Comparison of ENCODE assay signal across 13 cellular contexts in the genomic region with DNA sequence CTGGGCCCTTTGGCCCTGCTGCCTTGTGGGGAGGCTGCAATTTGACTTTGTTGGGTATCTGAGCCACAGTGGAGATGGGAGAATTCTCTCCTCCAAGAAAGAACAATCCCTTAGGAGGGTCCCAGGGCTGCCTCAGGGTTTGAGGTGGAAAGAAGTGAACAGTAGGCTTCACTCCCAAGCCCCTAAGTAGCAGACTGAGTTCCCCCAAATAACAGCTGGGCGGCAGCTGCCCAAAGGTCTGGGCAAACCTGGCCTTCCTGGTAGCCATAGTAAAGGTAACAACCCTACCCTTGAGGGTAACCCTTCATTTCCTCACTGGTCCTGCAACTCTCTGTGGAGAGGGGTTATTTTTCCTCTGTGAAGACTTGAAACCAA. TPM values are rescaled to one million over a fixed set of nuclear protein-coding genes. Genes with fewer than 3 reads are reported as not detected.
A peak's percentile ranks its signal among the peaks of the same experiment; 100 is the strongest.
DNase-seq lines count a peak whose midpoint lies in the region; ATAC-seq, FAIRE-seq and TF ChIP-seq lines count a peak whose summit lies in the region.
"Had no signal": no experiment of that assay in that cellular context is flagged by ENCODE, and none has a peak within 500 bp of the region (broad histone marks: within the 10 kb centered on the region; RNA-seq: fewer than 3 reads in every experiment).

No MANE protein-coding gene starts in this region.

- H3K36me3 Mint-ChIP-seq in activated CD8-positive, alpha-beta T cell treated with anti-CD3 and anti-CD28 coated beads for 36 hours (ENCODE audit: low read depth): no peaks in the 10 kb centered on the region
- H3K36me3 Mint-ChIP-seq: naive B cell had no signal

- H3K4me3 ChIP-seq in HCT116 (replicated peaks in 1 of 2; ENCODE audit: low read depth in 1 of 2, low read length in 2 of 2) (peak overlapping the region; percentile 82 to 84), ascending aorta (peak overlapping the region; percentile 58 to 72), kidney (ENCODE audit: low read length in 2 of 2) (peak overlapping the region; percentile 53 to 67), skeletal muscle tissue (ENCODE audit: low read length in 3 of 3) (peak overlapping the region; percentile 6 to 76 (median 51))

- H3K4me1 ChIP-seq in HCT116 (ENCODE audit: control insufficient read depth in 1 of 2, insufficient read depth in 2 of 2, low read length in 2 of 2): peaks cover 18 to 31% of the 10 kb centered on the region in 2 experiments; a peak in 3 of 4 replicates
- H3K4me1 ChIP-seq in ascending aorta: peaks cover 0 to 9% of the 10 kb centered on the region in 2 donors
- H3K4me1 ChIP-seq in kidney (ENCODE audit: control insufficient read depth in 1 of 2, insufficient read depth in 1 of 2, low read depth in 1 of 2, low read length in 2 of 2): peaks cover 23 to 31% of the 10 kb centered on the region in 2 donors
- peaks cover 18 to 41% (median 29%) of the 10 kb centered on the region in 3 donors for H3K4me1 ChIP-seq in skeletal muscle tissue (ENCODE audit: control insufficient read depth in 3 of 3, insufficient read depth in 3 of 3, low read length in 3 of 3)

- H3K27me3 Mint-ChIP-seq in activated CD8-positive, alpha-beta T cell treated with anti-CD3 and anti-CD28 coated beads for 36 hours: no peaks in the 10 kb centered on the region
- H3K27me3 Mint-ChIP-seq: activated naive CD8-positive, alpha-beta T cell treated with anti-CD3 and anti-CD28 coated beads, Interleukin-2, amount 50 U/mL, for 24 hours; effector memory CD8-positive, alpha-beta T cell; naive B cell had no signal

- H2AFZ ChIP-seq in HCT116 (ENCODE audit: low read depth, low read length, poor library complexity, severe bottlenecking): no peak overlapping the region

- H3K9me3 ChIP-seq in HCT116 (ENCODE audit: control insufficient read depth in 1 of 2, insufficient read depth in 1 of 2, low read depth in 1 of 2, low read length in 2 of 2): no peaks in the 10 kb centered on the region
- no peaks in the 10 kb centered on the region for H3K9me3 ChIP-seq in ascending aorta
- H3K9me3 ChIP-seq in kidney (ENCODE audit: control insufficient read depth in 1 of 2, low read length in 2 of 2): no peaks in the 10 kb centered on the region
- H3K9me3 ChIP-seq in skeletal muscle tissue (ENCODE audit: control insufficient read depth in 3 of 3, low read length in 3 of 3): no peaks in the 10 kb centered on the region

- no peak for TF ChIP-seq RAD21 in HCT116 (IDR thresholded peaks at IDR 0.05; ENCODE audit: low read depth)

- no TSS peak for BruUV-seq in HCT116 (replicated peaks; lab: Mats Ljungman, UMichigan)

- no peak; the same call in 1 of the 2 replicates for ATAC-seq in HCT116
- ATAC-seq in activated CD8-positive, alpha-beta T cell treated with anti-CD3 and anti-CD28 coated beads for 36 hours: no peak
- no peak for ATAC-seq in GM21786 (IDR thresholded peaks at IDR 0.05; ENCODE audit: unreplicated experiment)
- ATAC-seq in GM18519 (IDR thresholded peaks at IDR 0.05; ENCODE audit: low FRiP score, unreplicated experiment): no peak

- POLR2A ChIA-PET in HCT116 (lab: Charles Lee): interaction anchor here (2.0 kb wide), 1 partner anchor 10 kb away, joined by 6 read pairs; no protein-coding TSS in a partner anchor
- POLR2A ChIA-PET in activated CD8-positive, alpha-beta T cell treated with anti-CD3 and anti-CD28 coated beads for 36 hours (lab: Charles Lee): interaction anchor here (1.6 kb wide), 1 partner anchor 11 kb away, joined by 3 read pairs; no protein-coding TSS in a partner anchor

- TF ChIP-seq POLR2A in HCT116 (IDR thresholded peaks at IDR 0.05; ENCODE audit: borderline replicate concordance, extremely low read depth, insufficient read depth, insufficient read length): no peak

- H3K27me3 ChIP-seq in HCT116 (ENCODE audit: insufficient read depth, low read length): no peaks in the 10 kb centered on the region
- H3K27me3 ChIP-seq in ascending aorta: no peaks in the 10 kb centered on the region
- H3K27me3 ChIP-seq in skeletal muscle tissue (ENCODE audit: control insufficient read depth in 3 of 3, insufficient read depth in 3 of 3, low read length in 3 of 3): no peaks in the 10 kb centered on the region

- RAD21 ChIA-PET in HCT116 (lab: Charles Lee; ENCODE audit: low non-redundant PET in 1 of 2, low total read pairs in 2 of 2, uncharacterized antibody in 2 of 2, unreplicated experiment in 2 of 2): no interaction called here

- H3K9me2 ChIP-seq in HCT116 (ENCODE audit: insufficient read depth): no peaks in the 10 kb centered on the region

- H3K4me2 ChIP-seq in HCT116 (ENCODE audit: low read length): peak overlapping the region; percentile 90

- H3K4me3 Mint-ChIP-seq in activated CD8-positive, alpha-beta T cell treated with anti-CD3 and anti-CD28 coated beads for 36 hours: no peak overlapping the region
- H3K4me3 Mint-ChIP-seq: activated naive CD8-positive, alpha-beta T cell treated with anti-CD3 and anti-CD28 coated beads, Interleukin-2, amount 50 U/mL, for 24 hours had no signal

- DNase-seq in HCT116 (ENCODE audit: low read depth, low spot score) (no peak), ascending aorta (ENCODE audit: low spot score in 2 of 2) (no peak), kidney (no peak)
- DNase-seq in activated CD8-positive, alpha-beta T cell treated with anti-CD3 and anti-CD28 coated beads for 36 hours: no peak
- DNase-seq: activated naive CD8-positive, alpha-beta T cell treated with anti-CD3 and anti-CD28 coated beads, Interleukin-2, amount 50 U/mL, for 24 hours; effector memory CD8-positive, alpha-beta T cell; HCEC 1CT; naive B cell; OCI-M1; stimulated activated CD4-positive, alpha-beta T cell treated with anti-CD3 and anti-CD28 coated beads, Interleukin-15, amount 100 ng/mL, for 24 hours had no signal

- intact Hi-C loops in HCT116 (cut with micrococcal nuclease): no loop called here
- intact Hi-C loops in ascending aorta (cut with DNase I): loop anchor here (5.0 kb wide), 1 partner anchor 103 kb away; no protein-coding TSS in a partner anchor
- intact Hi-C loops in kidney (cut with DNase I): no loop called here
- intact Hi-C loops in activated CD8-positive, alpha-beta T cell treated with anti-CD3 and anti-CD28 coated beads for 36 hours (cut with micrococcal nuclease): no loop called here

- no peak overlapping the region for H3K27ac Mint-ChIP-seq in activated CD8-positive, alpha-beta T cell treated with anti-CD3 and anti-CD28 coated beads for 36 hours
- H3K27ac Mint-ChIP-seq: activated naive CD8-positive, alpha-beta T cell treated with anti-CD3 and anti-CD28 coated beads, Interleukin-2, amount 50 U/mL, for 24 hours had no signal

- FAIRE-seq in kidney (lab: Jason Lieb, UNC): no peak

- peaks cover 57% of the 10 kb centered on the region for H3K79me2 ChIP-seq in HCT116 (ENCODE audit: insufficient read depth, low read length)

- H3K9ac ChIP-seq in HCT116 (ENCODE audit: low read length) (peak overlapping the region; percentile 88), kidney (ENCODE audit: low read length in 2 of 2) (peak overlapping the region; percentile 63 to 65), skeletal muscle tissue (ENCODE audit: low read depth in 1 of 3, low read length in 3 of 3) (peak overlapping the region in 2 of 3 donors; percentile 50 to 89)

- TF ChIP-seq CTCF in HCT116 (IDR thresholded peaks at IDR 0.05 in 2 of 3, conservative IDR thresholded peaks at IDR 0.05 in 1 of 3; ENCODE audit: borderline replicate concordance in 1 of 3, insufficient read depth in 1 of 3, low read depth in 2 of 3, low read length in 2 of 3) (no peak), ascending aorta (IDR thresholded peaks at IDR 0.05) (no peak), kidney (IDR thresholded peaks at IDR 0.05; ENCODE audit: borderline replicate concordance, extremely low read depth, insufficient read depth) (no peak)
- no peak for TF ChIP-seq CTCF in activated CD8-positive, alpha-beta T cell treated with anti-CD3 and anti-CD28 coated beads for 36 hours (IDR thresholded peaks at IDR 0.05)

- no peaks in the 10 kb centered on the region for H4K20me1 ChIP-seq in HCT116 (ENCODE audit: insufficient read depth)

- H3K27ac ChIP-seq in HCT116 (ENCODE audit: low read depth, low read length) (peak overlapping the region; percentile 66), ascending aorta (peak overlapping the region; percentile 81 to 83), kidney (ENCODE audit: low read depth in 2 of 2, low read length in 2 of 2) (peak overlapping the region; percentile 90 to 95), skeletal muscle tissue (ENCODE audit: low read depth, low read length) (peak overlapping the region; percentile 64)

- CTCF ChIA-PET in HCT116 (lab: Charles Lee): no interaction called here
- CTCF ChIA-PET in activated CD8-positive, alpha-beta T cell treated with anti-CD3 and anti-CD28 coated beads for 36 hours (lab: Charles Lee): interaction anchor here (1.0 kb wide), 1 partner anchor 192 kb away, joined by 3 read pairs; no protein-coding TSS in a partner anchor

- 0 out of 4 replicates have a peak, but pooled peaks cover 0 to 7% of the 10 kb centered on the region in 2 experiments for H3K36me3 ChIP-seq in HCT116 (ENCODE audit: control insufficient read depth in 1 of 2, insufficient read depth in 2 of 2, low read length in 2 of 2)
- no peaks in the 10 kb centered on the region for H3K36me3 ChIP-seq in ascending aorta
- no peaks in the 10 kb centered on the region for H3K36me3 ChIP-seq in kidney (ENCODE audit: control insufficient read depth in 1 of 2, insufficient read depth in 2 of 2, low read length in 2 of 2)
- no peaks in the 10 kb centered on the region for H3K36me3 ChIP-seq in skeletal muscle tissue (ENCODE audit: control insufficient read depth in 3 of 3, insufficient read depth in 3 of 3, low read length in 3 of 3)

- H3K9me3 Mint-ChIP-seq in activated CD8-positive, alpha-beta T cell treated with anti-CD3 and anti-CD28 coated beads for 36 hours: peaks cover 2% of the 10 kb centered on the region
- H3K9me3 Mint-ChIP-seq: effector memory CD8-positive, alpha-beta T cell had no signal

- H3K4me1 Mint-ChIP-seq in activated CD8-positive, alpha-beta T cell treated with anti-CD3 and anti-CD28 coated beads for 36 hours (ENCODE audit: low read depth): peaks cover 3% of the 10 kb centered on the region
- H3K4me1 Mint-ChIP-seq: activated naive CD8-positive, alpha-beta T cell treated with anti-CD3 and anti-CD28 coated beads, Interleukin-2, amount 50 U/mL, for 24 hours; naive B cell had no signal

RNA-seq across cellular contexts. Expression of gene RGS3, which starts 0.7 kb away (rescaled TPM):
- total RNA-seq in HCT116 (2021; ENCODE audit: unreplicated experiment): 39.4 TPM
- polyA plus RNA-seq in HCT116 (2012): 35.0 and 42.5 TPM in 2 replicates
- total RNA-seq in ascending aorta: 125 TPM
- 114 TPM for total RNA-seq in kidney
- polyA plus RNA-seq in kidney (ENCODE audit: insufficient read depth, low read depth, low replicate concordance): 137 TPM
- total RNA-seq in skeletal muscle tissue: 48.0 TPM
- 10 to 100 TPM; 51.0 to 51.5 TPM for total RNA-seq in activated CD8-positive, alpha-beta T cell treated with anti-CD3 and anti-CD28 coated beads for 36 hours

RNA-seq across cellular contexts. Expression of gene C9orf43, which starts 53.7 kb away (rescaled TPM):
- total RNA-seq in HCT116 (2021; ENCODE audit: unreplicated experiment): 0.71 TPM
- polyA plus RNA-seq in HCT116 (2012): 0.26 and 0.77 TPM in 2 replicates
- total RNA-seq in ascending aorta: not detected
- 0.50 TPM for total RNA-seq in kidney
- polyA plus RNA-seq in kidney (ENCODE audit: insufficient read depth, low read depth, low replicate concordance): 0.80 TPM
- total RNA-seq in skeletal muscle tissue: 0.52 TPM
- under 1 TPM; 0.74 to 0.83 TPM for total RNA-seq in activated CD8-positive, alpha-beta T cell treated with anti-CD3 and anti-CD28 coated beads for 36 hours

RNA-seq across cellular contexts. Expression of gene POLE3, which starts 53.8 kb away (rescaled TPM):
- total RNA-seq in HCT116 (2021; ENCODE audit: unreplicated experiment): 65.1 TPM
- 31.3 and 38.8 TPM in 2 replicates for polyA plus RNA-seq in HCT116 (2012)
- total RNA-seq in ascending aorta: 17.5 TPM
- 26.1 TPM for total RNA-seq in kidney
- polyA plus RNA-seq in kidney (ENCODE audit: insufficient read depth, low read depth, low replicate concordance): 27.1 TPM
- total RNA-seq in skeletal muscle tissue: 32.4 TPM
- 10 to 100 TPM; 49.0 to 50.9 TPM for total RNA-seq in activated CD8-positive, alpha-beta T cell treated with anti-CD3 and anti-CD28 coated beads for 36 hours
